In genomic region chr17:50080827-50081226, GRCh38 we compare ENCODE assay signal across 1 cellular context.
TF ChIP-seq lines count a peak whose summit lies in the region.

No MANE protein-coding gene starts in this region.

TF ChIP-seq in GM12878, 131 proteins besides CTCF, POLR2A, EP300 and RAD21:
- no peak for TF ChIP-seq MYB (IDR thresholded peaks at IDR 0.05; ENCODE audit: borderline replicate concordance, low read depth, low read length)
- TF ChIP-seq PBX3 (IDR thresholded peaks at IDR 0.05; ENCODE audit: insufficient replicate concordance, low read depth, low read length) = no peak
- no peak for TF ChIP-seq SREBF2 (IDR thresholded peaks at IDR 0.05; ENCODE audit: low read length)
- no peak for TF ChIP-seq CBX5 (IDR thresholded peaks at IDR 0.05; ENCODE audit: low read depth)
- TF ChIP-seq SUPT20H (IDR thresholded peaks at IDR 0.05; ENCODE audit: borderline replicate concordance, control insufficient read depth, low read depth, low read length) = no peak
